ENCODE assay signal across 8 cellular contexts in genomic region chr14:45434221-45434620, GRCh38.
"Had no signal": no experiment of that assay in that cellular context is flagged by ENCODE, and none has a peak within 500 bp of the region (broad histone marks: within the 10 kb centered on the region; RNA-seq: fewer than 3 reads in every experiment).

No MANE protein-coding gene starts in this region.

- H3K36me3 Mint-ChIP-seq: IgD-negative memory B cell had no signal

- H3K27ac ChIP-seq: GM23248, HL-60 had no signal

- H3K36me3 ChIP-seq: HAP-1 had no signal

- H3K4me1 Mint-ChIP-seq: IgD-negative memory B cell had no signal

- H3K27ac Mint-ChIP-seq: HFFc6 had no signal

- ATAC-seq: HCT116, HepG2 had no signal

- H3K4me3 ChIP-seq: GM23248, HAP-1 had no signal

- H3K9me3 ChIP-seq: HAP-1 had no signal

- DNase-seq: GM23248, H7, HFFc6 had no signal

- H3K4me1 ChIP-seq: HAP-1 had no signal

- H3K27me3 Mint-ChIP-seq: IgD-negative memory B cell had no signal

- H3K9ac ChIP-seq: GM23248 had no signal

- H3K4me3 Mint-ChIP-seq: HFFc6, IgD-negative memory B cell had no signal
